ENCODE assay signal across 9 cellular contexts in genomic region chr19:56142087-56142787, GRCh38. TPM values are rescaled to one million over a fixed set of nuclear protein-coding genes. Genes with fewer than 3 reads are reported as not detected.
DNase-seq lines count a peak whose midpoint lies in the region; ATAC-seq lines count a peak whose summit lies in the region.
"Had no signal": no experiment of that assay in that cellular context is flagged by ENCODE, and none has a peak within 500 bp of the region (broad histone marks: within the 10 kb centered on the region; RNA-seq: fewer than 3 reads in every experiment).

No MANE protein-coding gene starts in this region.

- H3K27me3 Mint-ChIP-seq in T-helper 17 cell: no peaks in the 10 kb centered on the region
- H3K27me3 Mint-ChIP-seq in stimulated activated memory B cell treated with anti-CD40 and anti-IgM and Interleukin-4, amounts not matched to agents 10 μg/mL and 1 μg/mL and 100 μg/mL, for 72 hours: no peaks in the 10 kb centered on the region

- ATAC-seq in T-helper 17 cell (no peak), GM18519 (IDR thresholded peaks at IDR 0.05; ENCODE audit: low FRiP score, unreplicated experiment) (no peak), HG02759 (IDR thresholded peaks at IDR 0.05; ENCODE audit: unreplicated experiment) (no peak)
- no peak for ATAC-seq in stimulated activated memory B cell treated with anti-CD40 and anti-IgM and Interleukin-4, amounts not matched to agents 10 μg/mL and 1 μg/mL and 100 μg/mL, for 72 hours

- peak overlapping the region; percentile 96 for H3K27ac Mint-ChIP-seq in T-helper 17 cell
- H3K27ac Mint-ChIP-seq in stimulated activated memory B cell treated with anti-CD40 and anti-IgM and Interleukin-4, amounts not matched to agents 10 μg/mL and 1 μg/mL and 100 μg/mL, for 72 hours: peak overlapping the region; percentile 89

- H3K36me3 Mint-ChIP-seq in T-helper 17 cell (ENCODE audit: low read depth): peaks cover 2% of the 10 kb centered on the region
- peaks cover 2% of the 10 kb centered on the region for H3K36me3 Mint-ChIP-seq in stimulated activated memory B cell treated with anti-CD40 and anti-IgM and Interleukin-4, amounts not matched to agents 10 μg/mL and 1 μg/mL and 100 μg/mL, for 72 hours

- no peaks in the 10 kb centered on the region for H3K9me3 ChIP-seq in T-helper 17 cell (ENCODE audit: control insufficient read depth, low read length, poor library complexity, severe bottlenecking)

- H3K9me3 Mint-ChIP-seq in stimulated activated memory B cell treated with anti-CD40 and anti-IgM and Interleukin-4, amounts not matched to agents 10 μg/mL and 1 μg/mL and 100 μg/mL, for 72 hours: no peaks in the 10 kb centered on the region

- peak; percentile 33 for DNase-seq in SIG-M5 treated with dmso at 0.1 percent for 504 hours (lab: John Stamatoyannopoulos, UW; ENCODE audit: unreplicated experiment)
- no peak for DNase-seq in SIG-M5 (lab: John Stamatoyannopoulos, UW)
- no peak for DNase-seq in T-helper 17 cell
- DNase-seq in NCI-H2081 treated with DMSO at 0.1 percent for 48 hours (lab: John Stamatoyannopoulos, UW): no peak

- peak overlapping the region; percentile 99 for H3K4me3 Mint-ChIP-seq in T-helper 17 cell
- peak overlapping the region; percentile 85 for H3K4me3 Mint-ChIP-seq in stimulated activated memory B cell treated with anti-CD40 and anti-IgM and Interleukin-4, amounts not matched to agents 10 μg/mL and 1 μg/mL and 100 μg/mL, for 72 hours

- H3K4me1 Mint-ChIP-seq in T-helper 17 cell: peaks cover 25% of the 10 kb centered on the region
- peaks cover 44% of the 10 kb centered on the region for H3K4me1 Mint-ChIP-seq in stimulated activated memory B cell treated with anti-CD40 and anti-IgM and Interleukin-4, amounts not matched to agents 10 μg/mL and 1 μg/mL and 100 μg/mL, for 72 hours

- peak overlapping the region; percentile 24 for H3K4me3 ChIP-seq in iPS-11a (ENCODE audit: low read depth, low read length)

RNA-seq across cellular contexts. Expression of gene ZNF444, which starts 1.1 kb away (rescaled TPM):
- total RNA-seq in T-helper 17 cell: 10 to 100 TPM; 12.3 to 16.7 TPM

RNA-seq across cellular contexts. Expression of gene ZNF787, which starts 21.1 kb away (rescaled TPM):
- total RNA-seq in T-helper 17 cell: 10 to 100 TPM; 17.2 to 22.2 TPM

RNA-seq across cellular contexts. Expression of gene GALP, which starts 33.6 kb away (rescaled TPM):
- total RNA-seq in T-helper 17 cell: not detected
- total RNA-seq: activated CD8-positive, alpha-beta memory T cell treated with anti-CD3 and anti-CD28 coated beads for 36 hours had no signal

RNA-seq across cellular contexts. Expression of gene ZSCAN5B, which starts 55.3 kb away (rescaled TPM):
- total RNA-seq in T-helper 17 cell: not detected
- total RNA-seq: activated CD8-positive, alpha-beta memory T cell treated with anti-CD3 and anti-CD28 coated beads for 36 hours had no signal

RNA-seq across cellular contexts. Expression of gene ZSCAN5C, which starts 59.8 kb away (rescaled TPM):
- not detected for total RNA-seq in T-helper 17 cell
- total RNA-seq: activated CD8-positive, alpha-beta memory T cell treated with anti-CD3 and anti-CD28 coated beads for 36 hours had no signal
